8 cellular contexts compared by ENCODE assay signal in genomic region chr1:178093150-178093957, GRCh38. TPM values are rescaled to one million over a fixed set of nuclear protein-coding genes. Genes with fewer than 3 reads are reported as not detected.
A peak's percentile ranks its signal among the peaks of the same experiment; 100 is the strongest.
DNase-seq lines count a peak whose midpoint lies in the region; TF ChIP-seq lines count a peak whose summit lies in the region.

No MANE protein-coding gene starts in this region.

- H3T11ph ChIP-seq in H9 (ENCODE audit: low read length) = no peak overlapping the region

- H2BK12ac ChIP-seq in H9 (ENCODE audit: insufficient read length, low read depth, low read length) = no peak overlapping the region

- no peak overlapping the region for H4K91ac ChIP-seq in H9 (ENCODE audit: insufficient read length, low read depth, low read length)

- peaks cover 14% of the 10 kb centered on the region for H3K23me2 ChIP-seq in H9 (ENCODE audit: insufficient read length, low read depth, low read length, poor library complexity, severe bottlenecking)

- no peaks in the 10 kb centered on the region for H3K27me3 ChIP-seq in H9 (ENCODE audit: insufficient read depth, low read length)

- 0 out of 3 replicates have a peak, but pooled peaks have one; percentile 15 for TF ChIP-seq CTCF in H9 (conservative IDR thresholded peaks at IDR 0.05)
- TF ChIP-seq CTCF in brain (conservative IDR thresholded peaks at IDR 0.05) = no peak

- no peaks in the 10 kb centered on the region for H4K20me1 ChIP-seq in H9 (ENCODE audit: control insufficient read depth, insufficient read depth, insufficient read length)

- peak overlapping the region; percentile 74 for H3K14ac ChIP-seq in H9 (ENCODE audit: insufficient read depth, low read length)

- H4K8ac ChIP-seq in H9 (replicated peaks; ENCODE audit: insufficient read length, low read depth, low read length) = no peak overlapping the region

- H3K4me1 Mint-ChIP-seq in H9 = peaks cover 36 to 42% of the 10 kb centered on the region in 2 experiments
- peaks cover 55% of the 10 kb centered on the region for H3K4me1 Mint-ChIP-seq in brain

- peak overlapping the region; percentile 39 for H3K27ac ChIP-seq in H9 (ENCODE audit: insufficient read length, low read depth, low read length)

- peak overlapping the region; percentile 67 for H3K9ac ChIP-seq in H9 (ENCODE audit: extremely low read depth, insufficient read length, low read length)

- WGBS in H9 (ENCODE audit: extremely low coverage, insufficient read length, low lambda C conversion rate) = no CpG with 5 or more reads among the region's 53 CpGs

- H3K23ac ChIP-seq in H9 (ENCODE audit: insufficient read length, low read depth, low read length) = no peak overlapping the region

- H2BK20ac ChIP-seq in H9 (ENCODE audit: low read depth, low read length, poor library complexity, severe bottlenecking) = no peak overlapping the region

- no peak overlapping the region for H2BK5ac ChIP-seq in H9 (ENCODE audit: insufficient read length, low read length)

- no peaks in the 10 kb centered on the region for H3K27me3 Mint-ChIP-seq in H9 (ENCODE audit: low read depth)
- H3K27me3 Mint-ChIP-seq in brain = peaks cover 10% of the 10 kb centered on the region

- H2AFZ ChIP-seq in H9 (ENCODE audit: low read length) = no peak overlapping the region

- H3K36me3 Mint-ChIP-seq in H9 (ENCODE audit: insufficient read depth in 1 of 3, low read depth in 3 of 3) (no peaks in the 10 kb centered on the region; a peak in 1 of 7 replicates), brain (peaks cover 4% of the 10 kb centered on the region)

- DNase-seq in GM03348 (ENCODE audit: low spot score) (peak; percentile 97), H9 (peak; percentile 96), M059J (ENCODE audit: low read depth) (peak; percentile 96), SHP77 treated with DMSO at 0.1 percent for 48 hours (lab: John Stamatoyannopoulos, UW) (peak; percentile 84), iPS DF 19.7 (ENCODE audit: low read depth, low spot score) (peak; percentile 96), pulmonary artery endothelial cell (ENCODE audit: low read depth, low spot score) (peak; percentile 92), OCI-M2 (lab: John Stamatoyannopoulos, UW; ENCODE audit: unreplicated experiment) (no peak)

- H3K4ac ChIP-seq in H9 (ENCODE audit: low read depth, low read length) = no peak overlapping the region

- peaks cover 3% of the 10 kb centered on the region for H3K79me1 ChIP-seq in H9 (ENCODE audit: insufficient read depth, low read depth, low read length, poor library complexity, severe bottlenecking)

- peaks cover 17% of the 10 kb centered on the region; the same call in 1 of the 2 replicates for H3K79me2 ChIP-seq in H9 (ENCODE audit: insufficient read depth, low read length)

- H3K56ac ChIP-seq in H9 (ENCODE audit: insufficient read length, low read depth, low read length) = no peak overlapping the region

- H2BK15ac ChIP-seq in H9 (ENCODE audit: low read depth, low read length) = no peak overlapping the region

- H3K9me3 Mint-ChIP-seq in H9 (peaks cover 0 to 4% of the 10 kb centered on the region in 2 experiments; a peak in 1 of 5 replicates), brain (no peaks in the 10 kb centered on the region)

- H3K4me3 Mint-ChIP-seq in H9 = peak overlapping the region; percentile 83 to 95
- H3K4me3 Mint-ChIP-seq in brain = peak overlapping the region; percentile 89 to 92 (median 90)

- H3K4me1 ChIP-seq in H9 (ENCODE audit: insufficient read depth, low read length) = peaks cover 11% of the 10 kb centered on the region; the same call in 1 of the 2 replicates

- no peak overlapping the region for H2BK120ac ChIP-seq in H9 (ENCODE audit: low read depth, low read length, poor library complexity, severe bottlenecking)

- H2AK5ac ChIP-seq in H9 (ENCODE audit: insufficient read length, low read length) = no peak overlapping the region

- H4K5ac ChIP-seq in H9 (ENCODE audit: insufficient read length, low read depth, low read length) = no peak overlapping the region

- peak overlapping the region; percentile 87 to 97 (median 88) for H3K27ac Mint-ChIP-seq in H9
- H3K27ac Mint-ChIP-seq in brain = peak overlapping the region; percentile 93 to 96 (median 95)

- H3K9me3 ChIP-seq in H9 (ENCODE audit: control insufficient read depth, low read depth, low read length) = no peaks in the 10 kb centered on the region

- H3K4me2 ChIP-seq in H9 (ENCODE audit: insufficient read depth, insufficient read length, low read length) = peak overlapping the region; percentile 91

- H3K18ac ChIP-seq in H9 (ENCODE audit: insufficient read length, low read depth, low read length) = no peak overlapping the region

RNA-seq across cellular contexts. Expression of gene RASAL2, which starts 0.6 kb away (rescaled TPM):
- 22.2 and 22.3 TPM in 2 replicates for total RNA-seq in H9 (2021)
- total RNA-seq in M059J (2014; rRNA removed; shearing (Covaris generic)) = 9.7 and 14.8 TPM in 2 replicates
- polyA plus RNA-seq in brain (ENCODE audit: insufficient read depth, low read depth, low replicate concordance) = 4.0 TPM
- total RNA-seq in pulmonary artery endothelial cell = 9.6 and 13.5 TPM in 2 replicates
